5 cellular contexts compared by ENCODE assay signal in the genomic region with DNA sequence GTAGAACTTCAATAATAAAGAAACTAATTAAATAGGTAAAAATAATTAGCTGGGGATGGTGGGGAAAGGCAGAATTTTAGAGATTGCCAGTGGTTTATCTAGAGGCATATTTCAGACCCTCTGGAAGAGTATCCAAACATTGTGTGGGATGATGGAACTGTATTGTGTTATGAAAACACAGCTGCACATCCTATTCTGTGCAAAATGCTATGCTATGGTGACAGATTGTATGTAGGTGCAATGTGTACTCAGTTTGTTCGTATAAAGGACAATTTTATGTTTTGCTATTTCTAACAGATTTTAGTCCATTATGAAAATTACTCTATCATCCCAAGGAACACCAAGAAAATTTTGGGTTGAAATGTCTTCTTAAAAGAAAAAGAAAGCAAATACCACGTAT.
"Had no signal": no experiment of that assay in that cellular context is flagged by ENCODE, and none has a peak within 500 bp of the region (broad histone marks: within the 10 kb centered on the region; RNA-seq: fewer than 3 reads in every experiment).

No MANE protein-coding gene starts in this region.

- H3K4me3 ChIP-seq: K562 had no signal

- H3K27ac ChIP-seq: HL-60 had no signal

- DNase-seq: IMR-90, KBM-7, KG1 had no signal
